15 cellular contexts compared by ENCODE assay signal in the genomic region with DNA sequence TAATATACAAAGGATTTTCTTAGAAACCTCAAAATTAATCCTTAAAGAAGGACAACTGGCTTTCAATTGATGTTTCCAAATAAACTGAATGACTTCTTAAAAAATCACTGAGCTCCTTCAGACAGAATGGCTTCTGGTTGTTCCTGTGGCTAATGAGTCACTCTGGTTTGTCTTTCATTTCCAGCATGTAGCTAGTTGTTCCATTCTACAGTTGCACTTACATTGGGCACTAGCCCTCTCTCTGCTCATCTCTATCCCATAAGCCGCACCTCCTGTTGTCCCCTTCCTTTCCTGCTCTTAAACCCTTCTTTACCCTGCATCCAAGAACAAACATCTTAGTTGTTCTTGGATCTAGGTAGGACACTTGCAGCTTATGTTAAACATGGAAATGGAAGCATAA.
DNase-seq lines count a peak whose midpoint lies in the region; ATAC-seq, FAIRE-seq and TF ChIP-seq lines count a peak whose summit lies in the region.
"Had no signal": no experiment of that assay in that cellular context is flagged by ENCODE, and none has a peak within 500 bp of the region (broad histone marks: within the 10 kb centered on the region; RNA-seq: fewer than 3 reads in every experiment).

No MANE protein-coding gene starts in this region.

- H3K27ac ChIP-seq in mammary epithelial cell (ENCODE audit: insufficient read depth, low read depth, low read length) (no peak overlapping the region), breast epithelium (no peak overlapping the region), SK-N-SH (ENCODE audit: low read depth in 2 of 2, low read length in 1 of 2) (peak overlapping the region; percentile 67 to 76), stomach (no peak overlapping the region)
- H3K27ac ChIP-seq: colonic mucosa had no signal

- H3K9me2 ChIP-seq in SK-N-SH = no peaks in the 10 kb centered on the region

- CTCF ChIA-PET in mammary epithelial cell (lab: Charles Lee; ENCODE audit: low non-redundant PET) (no interaction called here), SK-N-SH (lab: Yijun Ruan, JAX) (no interaction called here)

- H3K4me3 ChIP-seq in mammary epithelial cell (replicated peaks in 1 of 3; ENCODE audit: insufficient read depth in 1 of 3, low read depth in 2 of 3, low read length in 3 of 3) = no peak overlapping the region
- H3K4me3 ChIP-seq in breast epithelium = no peak overlapping the region
- peak overlapping the region in 1 of 2 experiments; percentile 14; a peak in 1 of 4 replicates for H3K4me3 ChIP-seq in SK-N-SH (ENCODE audit: low read depth in 2 of 2, low read length in 1 of 2)
- H3K4me3 ChIP-seq in fibroblast of villous mesenchyme (ENCODE audit: low read depth, low read length) = no peak overlapping the region
- H3K4me3 ChIP-seq in stomach = no peak overlapping the region
- H3K4me3 ChIP-seq: colonic mucosa had no signal

- TF ChIP-seq EP300 in SK-N-SH (IDR thresholded peaks at IDR 0.05; ENCODE audit: borderline replicate concordance in 1 of 2, low read depth in 1 of 2, low read length in 1 of 2) (peak in 1 of 2 experiments; percentile 35; a peak in 1 of 4 replicates), stomach (IDR thresholded peaks at IDR 0.05) (no peak)

- BruUV-seq in mammary epithelial cell (replicated peaks; lab: Mats Ljungman, UMichigan) = no TSS peak

- no peak for TF ChIP-seq CTCF in mammary epithelial cell (conservative IDR thresholded peaks at IDR 0.05 in 1 of 2, IDR thresholded peaks at IDR 0.05 in 1 of 2; ENCODE audit: extremely low read depth in 1 of 2, insufficient read depth in 1 of 2, low read depth in 1 of 2, low read length in 2 of 2)
- TF ChIP-seq CTCF in breast epithelium (IDR thresholded peaks at IDR 0.05) = no peak
- TF ChIP-seq CTCF in SK-N-SH (IDR thresholded peaks at IDR 0.05) = no peak
- no peak for TF ChIP-seq CTCF in fibroblast of villous mesenchyme (IDR thresholded peaks at IDR 0.05; ENCODE audit: insufficient read depth, low read depth, low read length)
- TF ChIP-seq CTCF in stomach (IDR thresholded peaks at IDR 0.05) = no peak

- H3K9ac ChIP-seq in mammary epithelial cell (ENCODE audit: insufficient read depth, low read length) (no peak overlapping the region), SK-N-SH (peak overlapping the region; percentile 43; the same call in 1 of the 2 replicates)

- no peak overlapping the region for H3K4me3 Mint-ChIP-seq in effector memory CD8-positive, alpha-beta T cell
- H3K4me3 Mint-ChIP-seq: activated T-helper 17 cell treated with anti-CD3 and anti-CD28 coated beads, Interleukin-2, amount 50 U/mL, for 72 hours; naive B cell had no signal

- H3K9me3 ChIP-seq in mammary epithelial cell (replicated peaks; ENCODE audit: insufficient read depth, low read length) = no peaks in the 10 kb centered on the region
- no peaks in the 10 kb centered on the region for H3K9me3 ChIP-seq in breast epithelium
- H3K9me3 ChIP-seq in SK-N-SH = no peaks in the 10 kb centered on the region
- no peaks in the 10 kb centered on the region for H3K9me3 ChIP-seq in stomach
- H3K9me3 ChIP-seq: colonic mucosa had no signal

- peaks cover 11 to 15% of the 10 kb centered on the region in 2 donors for H3K9me3 Mint-ChIP-seq in effector memory CD8-positive, alpha-beta T cell
- H3K9me3 Mint-ChIP-seq: activated T-helper 17 cell treated with anti-CD3 and anti-CD28 coated beads, Interleukin-2, amount 50 U/mL, for 72 hours had no signal

- H3K79me2 ChIP-seq in mammary epithelial cell (ENCODE audit: insufficient read depth, low read length) (no peaks in the 10 kb centered on the region), SK-N-SH (ENCODE audit: insufficient read depth) (no peaks in the 10 kb centered on the region)

- DNase-seq in mammary epithelial cell (peak; percentile 56), breast epithelium (ENCODE audit: low spot score in 2 of 2) (no peak), SK-N-SH (no peak), fibroblast of villous mesenchyme (ENCODE audit: low read depth) (peak; percentile 28), urothelium cell line (ENCODE audit: low spot score) (peak; percentile 35), stomach (no peak)
- DNase-seq in effector memory CD8-positive, alpha-beta T cell = no peak
- DNase-seq: colonic mucosa; GF-D8; naive B cell; NCI-H2029 treated with DMSO at 0.1 percent for 48 hours; stimulated activated CD4-positive, alpha-beta T cell treated with anti-CD3 and anti-CD28 coated beads, Interleukin-15, amount 100 ng/mL, for 24 hours had no signal

- 90% methylated on average over 1 of the region's 1 CpG for WGBS in mammary epithelial cell (ENCODE audit: low coverage, missing lambda C conversion rate)
- WGBS in SK-N-SH (ENCODE audit: low lambda C conversion rate) = 79% methylated on average over 1 of the region's 1 CpG
- 77 to 91% (median 82%) methylated on average over 1 of the region's 1 CpG for WGBS in stomach, 5 donors

- no peak for ATAC-seq in effector memory CD8-positive, alpha-beta T cell (replicated peaks)
- ATAC-seq in GM18502 (IDR thresholded peaks at IDR 0.05; ENCODE audit: poor library complexity, unreplicated experiment) = no peak
- ATAC-seq: activated T-helper 17 cell treated with anti-CD3 and anti-CD28 coated beads, Interleukin-2, amount 50 U/mL, for 72 hours; Right ventricle myocardium inferior had no signal

- H2AFZ ChIP-seq in mammary epithelial cell (ENCODE audit: low read depth, low read length) = no peak overlapping the region
- H2AFZ ChIP-seq in SK-N-SH (ENCODE audit: low read depth) = peak overlapping the region; percentile 70

- intact Hi-C loops in mammary epithelial cell (cut with micrococcal nuclease) (no loop called here), breast epithelium (cut with DNase I; ENCODE audit: low total_unique reads) (no loop called here), stomach (cut with DNase I; ENCODE audit: low total_unique reads) (no loop called here)

- TF ChIP-seq POLR2A in breast epithelium (IDR thresholded peaks at IDR 0.05) (no peak), stomach (IDR thresholded peaks at IDR 0.05) (no peak)

- H4K20me1 ChIP-seq in mammary epithelial cell (ENCODE audit: insufficient read depth, low read length) = no peaks in the 10 kb centered on the region
- H4K20me1 ChIP-seq in SK-N-SH (ENCODE audit: insufficient read depth) = no peaks in the 10 kb centered on the region

- no peaks in the 10 kb centered on the region for H3K4me1 Mint-ChIP-seq in effector memory CD8-positive, alpha-beta T cell (ENCODE audit: low read depth in 2 of 2)
- H3K4me1 Mint-ChIP-seq: activated T-helper 17 cell treated with anti-CD3 and anti-CD28 coated beads, Interleukin-2, amount 50 U/mL, for 72 hours; naive B cell had no signal

- POLR2A ChIA-PET in SK-N-SH (lab: Yijun Ruan, JAX) = no interaction called here

- H3K4me1 ChIP-seq in mammary epithelial cell (ENCODE audit: insufficient read depth, low read length) = peaks cover 6% of the 10 kb centered on the region
- no peaks in the 10 kb centered on the region for H3K4me1 ChIP-seq in breast epithelium
- H3K4me1 ChIP-seq in SK-N-SH (ENCODE audit: control insufficient read depth in 1 of 2, insufficient read depth in 2 of 2, low read depth in 1 of 2, low read length in 1 of 2) = peaks cover 0 to 20% of the 10 kb centered on the region in 2 experiments; a peak in 2 of 4 replicates
- peaks cover 0 to 4% (median 0%) of the 10 kb centered on the region in 4 donors for H3K4me1 ChIP-seq in stomach
- H3K4me1 ChIP-seq: colonic mucosa had no signal

- H3K27me3 ChIP-seq in mammary epithelial cell (ENCODE audit: insufficient read depth, low read length) = peaks cover 4% of the 10 kb centered on the region
- H3K27me3 ChIP-seq in breast epithelium = no peaks in the 10 kb centered on the region
- H3K27me3 ChIP-seq in SK-N-SH (ENCODE audit: insufficient read depth) = no peaks in the 10 kb centered on the region
- H3K27me3 ChIP-seq in stomach = no peaks in the 10 kb centered on the region
- H3K27me3 ChIP-seq: colonic mucosa had no signal

- dilution Hi-C loops in mammary epithelial cell (cut with HindIII; ENCODE audit: low sequenced_read_pairs) = no loop called here

- TF ChIP-seq RAD21 in SK-N-SH (IDR thresholded peaks at IDR 0.05; ENCODE audit: low read length) = no peak

- FAIRE-seq in urothelium cell line (lab: Jason Lieb, UNC) = no peak

- H3K36me3 Mint-ChIP-seq in effector memory CD8-positive, alpha-beta T cell (ENCODE audit: insufficient read depth) = no peaks in the 10 kb centered on the region
- H3K36me3 Mint-ChIP-seq: naive B cell had no signal

- no peak overlapping the region for H3K4me2 ChIP-seq in mammary epithelial cell (ENCODE audit: insufficient read depth, low read depth, low read length)
- H3K4me2 ChIP-seq in SK-N-SH = peak overlapping the region; percentile 71

- H3K36me3 ChIP-seq in mammary epithelial cell (ENCODE audit: insufficient read depth, low read length) (no peaks in the 10 kb centered on the region), breast epithelium (no peaks in the 10 kb centered on the region), SK-N-SH (replicated peaks in 1 of 2; ENCODE audit: control insufficient read depth in 1 of 2, insufficient read depth in 2 of 2, low read length in 1 of 2) (peaks cover 0 to 8% of the 10 kb centered on the region in 2 experiments), stomach (no peaks in the 10 kb centered on the region)
- H3K36me3 ChIP-seq: colonic mucosa had no signal

- peaks cover 24% of the 10 kb centered on the region for H3F3A ChIP-seq in SK-N-SH (replicated peaks; ENCODE audit: insufficient read depth)

- in situ Hi-C loops in mammary epithelial cell (cut with MboI; ENCODE audit: low sequenced_read_pairs in 2 of 2) = no loop called here

- no peaks in the 10 kb centered on the region for H3K27me3 Mint-ChIP-seq in effector memory CD8-positive, alpha-beta T cell
- H3K27me3 Mint-ChIP-seq: activated T-helper 17 cell treated with anti-CD3 and anti-CD28 coated beads, Interleukin-2, amount 50 U/mL, for 72 hours; naive B cell had no signal

- no peak overlapping the region for H3K27ac Mint-ChIP-seq in effector memory CD8-positive, alpha-beta T cell
- H3K27ac Mint-ChIP-seq: activated T-helper 17 cell treated with anti-CD3 and anti-CD28 coated beads, Interleukin-2, amount 50 U/mL, for 72 hours; naive B cell had no signal

TF ChIP-seq in SK-N-SH, 30 proteins besides CTCF, POLR2A, EP300 and RAD21 (continues in another document):
- TF ChIP-seq TCF12 (IDR thresholded peaks at IDR 0.05) = peak; percentile 37
- no peak for TF ChIP-seq RCOR1 (IDR thresholded peaks at IDR 0.05; ENCODE audit: low read length)
- no peak for TF ChIP-seq TEAD4 (IDR thresholded peaks at IDR 0.05; ENCODE audit: borderline replicate concordance, insufficient read depth)
- TF ChIP-seq PBX3 (IDR thresholded peaks at IDR 0.05) = peak; percentile 11; the same call in 1 of the 2 replicates
- TF ChIP-seq RXRA (IDR thresholded peaks at IDR 0.05; ENCODE audit: borderline replicate concordance, low read depth) = no peak

Comparison
In these comparisons a context has a peak if more than half of its experiments do, and no peak if none do; other contexts are left out.
1. DNase-seq: peak in mammary epithelial cell (single experiment), fibroblast of villous mesenchyme (single experiment) and urothelium cell line (single experiment); none in breast epithelium (0 of 2), SK-N-SH (single experiment), effector memory CD8-positive, alpha-beta T cell (0 of 3) and stomach (single experiment).
2. H3K27ac ChIP-seq: peak in SK-N-SH (2 of 2); none in mammary epithelial cell (single experiment), breast epithelium (0 of 2) and stomach (0 of 5).